Comparison of ENCODE assay signal across 25 cellular contexts in the genomic region with DNA sequence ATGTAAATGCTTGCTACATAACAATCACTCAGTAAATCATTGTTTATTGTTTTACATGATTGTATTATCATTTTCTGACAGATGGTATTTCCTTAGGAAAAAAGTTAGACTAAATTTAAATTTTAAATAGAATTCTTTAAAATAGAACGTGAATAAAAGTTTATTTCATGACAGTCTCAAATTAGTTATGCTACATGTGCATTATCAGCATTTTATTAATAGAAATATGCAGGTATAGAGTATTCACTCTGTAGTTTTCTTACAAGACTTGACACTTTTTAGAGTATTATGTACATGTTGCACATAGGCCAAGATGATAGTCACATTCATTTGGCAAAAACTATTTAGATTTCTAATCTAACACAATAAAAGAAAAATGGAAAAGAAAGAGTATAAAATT.
A peak's percentile ranks its signal among the peaks of the same experiment; 100 is the strongest.
DNase-seq lines count a peak whose midpoint lies in the region; ATAC-seq, FAIRE-seq and TF ChIP-seq lines count a peak whose summit lies in the region.
"Had no signal": no experiment of that assay in that cellular context is flagged by ENCODE, and none has a peak within 500 bp of the region (broad histone marks: within the 10 kb centered on the region; RNA-seq: fewer than 3 reads in every experiment).

No MANE protein-coding gene starts in this region.

- no peak for TF ChIP-seq RAD21 in HepG2 (CRISPR knock-in tag; IDR thresholded peaks at IDR 0.05)

- no peak overlapping the region for H3K4me3 Mint-ChIP-seq in CD4-positive, alpha-beta T cell
- H3K4me3 Mint-ChIP-seq: B cell; CD4-positive, alpha-beta memory T cell; CD8-positive, alpha-beta memory T cell had no signal

- CTCF ChIA-PET in HepG2 (lab: Yijun Ruan, JAX; ENCODE audit: low intra/inter-chr PET ratio, low total read pairs) = no interaction called here
- CTCF ChIA-PET in CD4-positive, alpha-beta T cell (lab: Charles Lee) = no interaction called here

- POLR2A ChIA-PET in HepG2 (lab: Yijun Ruan, JAX) = no interaction called here
- POLR2A ChIA-PET in CD4-positive, alpha-beta T cell (lab: Charles Lee) = no interaction called here

- no peak overlapping the region for H3K4me3 ChIP-seq in HepG2 (replicated peaks in 1 of 3; ENCODE audit: insufficient read depth in 1 of 3, low read depth in 2 of 3, low read length in 3 of 3)
- H3K4me3 ChIP-seq in right lobe of liver = no peak overlapping the region
- H3K4me3 ChIP-seq in small intestine (ENCODE audit: low read depth in 1 of 2, low read length in 2 of 2) = no peak overlapping the region
- H3K4me3 ChIP-seq: BLaER1 treated with 17β-estradiol and CSF1 and Interleukin-3, amounts not matched to agents 10 nM and 100 nM had no signal

- no peaks in the 10 kb centered on the region for H3K4me1 Mint-ChIP-seq in CD4-positive, alpha-beta T cell (ENCODE audit: low read depth)
- H3K4me1 Mint-ChIP-seq: B cell; CD8-positive, alpha-beta memory T cell had no signal

- H3K27ac Mint-ChIP-seq in CD4-positive, alpha-beta T cell = no peak overlapping the region
- H3K27ac Mint-ChIP-seq: B cell; CD8-positive, alpha-beta memory T cell had no signal

- no peaks in the 10 kb centered on the region for H3K27me3 Mint-ChIP-seq in CD4-positive, alpha-beta T cell
- H3K27me3 Mint-ChIP-seq: B cell; CD4-positive, alpha-beta memory T cell; CD8-positive, alpha-beta memory T cell had no signal

- H3K9me3 Mint-ChIP-seq in CD4-positive, alpha-beta T cell = no peaks in the 10 kb centered on the region
- H3K9me3 Mint-ChIP-seq: CD8-positive, alpha-beta memory T cell had no signal

- no peak overlapping the region for H3K9ac ChIP-seq in HepG2 (ENCODE audit: insufficient read depth, low read depth, low read length)
- H3K9ac ChIP-seq: BLaER1 treated with 17β-estradiol and CSF1 and Interleukin-3, amounts not matched to agents 10 nM and 100 nM had no signal

- H3K27ac ChIP-seq in HepG2 (ENCODE audit: extremely low read length, insufficient read depth, low read length) = no peak overlapping the region
- no peak overlapping the region for H3K27ac ChIP-seq in right lobe of liver
- no peak overlapping the region for H3K27ac ChIP-seq in small intestine (ENCODE audit: low read depth in 1 of 2, low read length in 1 of 2)
- no peak overlapping the region for H3K27ac ChIP-seq in CD4-positive, alpha-beta T cell (ENCODE audit: low read depth, low read length)
- H3K27ac ChIP-seq: 22Rv1; BLaER1 treated with 17β-estradiol and CSF1 and Interleukin-3, amounts not matched to agents 10 nM and 100 nM; C4-2B had no signal

- in situ Hi-C loops in HepG2 (cut with HindIII; ENCODE audit: extremely low pct_ligation_motif_present, low pct_unique_long_range_greater_than_20kb) = no loop called here

- H3K79me2 ChIP-seq in HepG2 (ENCODE audit: insufficient read depth, low read length) = no peaks in the 10 kb centered on the region

- 97% methylated on average over 1 of the region's 1 CpG for WGBS in HepG2 (ENCODE audit: low lambda C conversion rate)
- 55% methylated on average over 1 of the region's 1 CpG for WGBS in right lobe of liver (ENCODE audit: insufficient coverage, low coverage, low lambda C conversion rate, missing lambda C conversion rate)
- 80 to 94% (median 91%) methylated on average over 1 of the region's 1 CpG for whole genome bisulfite sequencing in small intestine, 3 donors

- TF ChIP-seq CTCF in HepG2 (CRISPR knock-in tag; IDR thresholded peaks at IDR 0.05) (no peak), right lobe of liver (IDR thresholded peaks at IDR 0.05) (no peak)
- no peak for TF ChIP-seq CTCF in CD4-positive, alpha-beta T cell (IDR thresholded peaks at IDR 0.05)

- TF ChIP-seq EP300 in HepG2 (IDR thresholded peaks at IDR 0.05; ENCODE audit: low read depth in 2 of 2, low read length in 2 of 2) = no peak
- no peak for TF ChIP-seq EP300 in HepG2 (CRISPR knock-in tag; IDR thresholded peaks at IDR 0.05; ENCODE audit: borderline replicate concordance)

- intact Hi-C loops in HepG2 (cut with micrococcal nuclease; ENCODE audit: unreplicated experiment) (no loop called here), right lobe of liver (cut with DNase I) (no loop called here)
- intact Hi-C loops in CD4-positive, alpha-beta T cell (cut with DNase I, micrococcal nuclease) = no loop called here

- H4K20me1 ChIP-seq in HepG2 (ENCODE audit: insufficient read depth, low read length) = no peaks in the 10 kb centered on the region
- H4K20me1 ChIP-seq: BLaER1 treated with 17β-estradiol and CSF1 and Interleukin-3, amounts not matched to agents 10 nM and 100 nM had no signal

- H3K36me3 Mint-ChIP-seq in CD4-positive, alpha-beta T cell (ENCODE audit: low read depth) = no peaks in the 10 kb centered on the region

- H3K36me3 ChIP-seq in HepG2 (replicated peaks in 1 of 2; ENCODE audit: control insufficient read depth in 1 of 2, insufficient read depth in 2 of 2, low read length in 2 of 2) (no peaks in the 10 kb centered on the region), right lobe of liver (no peaks in the 10 kb centered on the region), small intestine (ENCODE audit: control insufficient read depth in 2 of 2, insufficient read depth in 2 of 2, low read length in 2 of 2) (no peaks in the 10 kb centered on the region)
- H3K36me3 ChIP-seq: BLaER1 treated with 17β-estradiol and CSF1 and Interleukin-3, amounts not matched to agents 10 nM and 100 nM had no signal

- BruUV-seq in HepG2 (replicated peaks; lab: Mats Ljungman, UMichigan) = no TSS peak

- FAIRE-seq in HepG2 (lab: Jason Lieb, UNC) (no peak), G401.6 (lab: Jason Lieb, UNC) (peak; percentile 63), TTC549 (lab: Jason Lieb, UNC) (peak; percentile 7), small intestine (lab: Jason Lieb, UNC) (peak; percentile 19)
- FAIRE-seq: GM12891, GM19239 had no signal

- H3K27me3 ChIP-seq in HepG2 (ENCODE audit: control insufficient read depth in 1 of 2, insufficient read depth in 2 of 2, low read length in 2 of 2) (no peaks in the 10 kb centered on the region), right lobe of liver (no peaks in the 10 kb centered on the region), small intestine (ENCODE audit: control insufficient read depth in 2 of 2, insufficient read depth in 2 of 2, low read length in 2 of 2) (no peaks in the 10 kb centered on the region)
- no peaks in the 10 kb centered on the region for H3K27me3 ChIP-seq in CD4-positive, alpha-beta T cell (ENCODE audit: control insufficient read depth, insufficient read depth, low read length)
- H3K27me3 ChIP-seq: BLaER1 treated with 17β-estradiol and CSF1 and Interleukin-3, amounts not matched to agents 10 nM and 100 nM had no signal

- no peak for DNase-seq in HepG2 (ENCODE audit: low spot score)
- DNase-seq in right lobe of liver = no peak
- no peak for DNase-seq in small intestine
- DNase-seq in CD4-positive, alpha-beta T cell = no peak
- DNase-seq in ureter (ENCODE audit: low spot score) = no peak
- DNase-seq in islet precursor cell = no peak
- DNase-seq: AML-193; CD4-positive, alpha-beta memory T cell; CD8-positive, alpha-beta memory T cell; COR-L47; DMS 273 treated with DMSO at 0.1 percent for 48 hours; DMS153; DMS53; DMS79; DND-41; EL; GF-D8 had no signal

- H3K9me3 ChIP-seq in HepG2 (ENCODE audit: low read length) (no peaks in the 10 kb centered on the region), right lobe of liver (no peaks in the 10 kb centered on the region), small intestine (ENCODE audit: control insufficient read depth, low read depth) (no peaks in the 10 kb centered on the region)
- no peaks in the 10 kb centered on the region for H3K9me3 ChIP-seq in CD4-positive, alpha-beta T cell (ENCODE audit: control insufficient read depth, low read length)
- H3K9me3 ChIP-seq: BLaER1 treated with 17β-estradiol and CSF1 and Interleukin-3, amounts not matched to agents 10 nM and 100 nM had no signal

- H2AFZ ChIP-seq in HepG2 (ENCODE audit: low read length) = no peak overlapping the region

- no peak for ATAC-seq in HepG2
- no peak for ATAC-seq in right lobe of liver
- ATAC-seq in CD4-positive, alpha-beta T cell (ENCODE audit: poor library complexity) = no peak

- TF ChIP-seq POLR2A in HepG2 (IDR thresholded peaks at IDR 0.05; ENCODE audit: insufficient read depth in 1 of 2, low read depth in 2 of 2, low read length in 2 of 2) (no peak), right lobe of liver (IDR thresholded peaks at IDR 0.05) (no peak)

- H3K4me1 ChIP-seq in HepG2 (ENCODE audit: insufficient read depth, low read length) (no peaks in the 10 kb centered on the region), right lobe of liver (no peaks in the 10 kb centered on the region), small intestine (ENCODE audit: control insufficient read depth in 2 of 2, insufficient read depth in 1 of 2, low read depth in 1 of 2, low read length in 1 of 2) (no peaks in the 10 kb centered on the region)
- H3K4me1 ChIP-seq: BLaER1 treated with 17β-estradiol and CSF1 and Interleukin-3, amounts not matched to agents 10 nM and 100 nM had no signal

- no peak overlapping the region for H3K4me2 ChIP-seq in HepG2 (ENCODE audit: low read depth, low read length)
- H3K4me2 ChIP-seq: BLaER1 treated with 17β-estradiol and CSF1 and Interleukin-3, amounts not matched to agents 10 nM and 100 nM had no signal

TF ChIP-seq in HepG2, 621 proteins besides CTCF, POLR2A, EP300 and RAD21:
- no peak for TF ChIP-seq PAWR (CRISPR knock-in tag; IDR thresholded peaks at IDR 0.05; ENCODE audit: borderline replicate concordance)
- TF ChIP-seq MAFK (conservative IDR thresholded peaks at IDR 0.05 in 1 of 2, IDR thresholded peaks at IDR 0.05 in 1 of 2; ENCODE audit: low read length in 2 of 2) = peak; percentile 7 to 71; a peak in 2 of 4 replicates
- TF ChIP-seq ZNF746 (CRISPR knock-in tag; IDR thresholded peaks at IDR 0.05) = no peak
- TF ChIP-seq SMARCE1 (IDR thresholded peaks at IDR 0.05; ENCODE audit: borderline replicate concordance) = no peak
- no peak for TF ChIP-seq ZNF256 (CRISPR knock-in tag; conservative IDR thresholded peaks at IDR 0.05)
- TF ChIP-seq HMG20B (CRISPR knock-in tag; conservative IDR thresholded peaks at IDR 0.05) = no peak
- TF ChIP-seq MAFF (IDR thresholded peaks at IDR 0.05; ENCODE audit: low read depth, low read length) = peak; percentile 46; the same call in 1 of the 2 replicates
